16 cellular contexts compared by ENCODE assay signal in the genomic region with DNA sequence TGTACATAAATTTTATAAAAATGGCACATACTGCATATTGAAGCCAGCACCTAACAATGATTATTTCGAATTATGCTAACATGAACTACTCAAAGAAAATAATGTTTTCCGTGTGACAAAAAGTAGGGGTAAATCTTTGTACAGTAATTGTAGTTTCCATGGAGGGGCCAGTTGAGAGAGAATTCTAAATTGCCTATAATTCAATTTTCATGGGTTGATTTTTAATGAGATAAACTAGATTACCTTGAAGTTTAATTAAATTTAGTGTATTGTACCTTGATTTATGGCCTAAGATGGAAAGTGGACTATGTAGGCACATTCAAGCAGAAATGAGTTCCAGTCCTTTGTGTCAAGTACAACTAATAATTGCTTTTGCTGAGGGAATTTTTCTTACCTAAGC. TPM values are rescaled to one million over a fixed set of nuclear protein-coding genes. Genes with fewer than 3 reads are reported as not detected.
DNase-seq lines count a peak whose midpoint lies in the region; ATAC-seq and TF ChIP-seq lines count a peak whose summit lies in the region.
"Had no signal": no experiment of that assay in that cellular context is flagged by ENCODE, and none has a peak within 500 bp of the region (broad histone marks: within the 10 kb centered on the region; RNA-seq: fewer than 3 reads in every experiment).

No MANE protein-coding gene starts in this region.

- no peaks in the 10 kb centered on the region for H3K9me3 Mint-ChIP-seq in endodermal cell
- no peaks in the 10 kb centered on the region for H3K9me3 Mint-ChIP-seq in T-cell
- H3K9me3 Mint-ChIP-seq: CD4-positive, alpha-beta memory T cell had no signal

- H3K27ac ChIP-seq in Panc1 (ENCODE audit: low read length), result no peak overlapping the region
- no peak overlapping the region for H3K27ac ChIP-seq in endodermal cell (ENCODE audit: low read depth, low read length)
- no peak overlapping the region for H3K27ac ChIP-seq in heart right ventricle
- H3K27ac ChIP-seq: GM23248 had no signal

- no peak for DNase-seq in Panc1 (ENCODE audit: low read depth, low spot score)
- DNase-seq in endodermal cell, result no peak
- DNase-seq in heart right ventricle, result no peak
- DNase-seq in T-cell, result no peak
- DNase-seq: C1 segment of cervical spinal cord; Calu3; CD4-positive, alpha-beta memory T cell; COR-L47; DMS53; DMS79 treated with DMSO at 0.1 percent for 48 hours; GF-D8; GM23248; H7; HCEC 1CT had no signal

- H2AFZ ChIP-seq in Loucy (ENCODE audit: low read length), result no peak overlapping the region
- H2AFZ ChIP-seq: GM23248 had no signal

- 90 to 93% methylated on average over 2 of the region's 2 CpGs for WGBS in endodermal cell (ENCODE audit: insufficient coverage in 1 of 2, insufficient read length in 1 of 2), 2 experiments
- WGBS in heart right ventricle, 2 donors, result 95 to 97% methylated on average over 2 of the region's 2 CpGs

- H3K36me3 ChIP-seq in Loucy (ENCODE audit: insufficient read depth, low read length), result no peaks in the 10 kb centered on the region
- H3K36me3 ChIP-seq in Panc1 (ENCODE audit: control insufficient read depth, insufficient read depth, low read length), result no peaks in the 10 kb centered on the region
- H3K36me3 ChIP-seq in endodermal cell (ENCODE audit: control insufficient read depth, insufficient read depth, low read length), result peaks cover 38% of the 10 kb centered on the region
- no peaks in the 10 kb centered on the region for H3K36me3 ChIP-seq in heart right ventricle

- no peaks in the 10 kb centered on the region for H3F3A ChIP-seq in Loucy (ENCODE audit: low read depth)

- intact Hi-C loops in Panc1 (cut with micrococcal nuclease; ENCODE audit: unreplicated experiment) (no loop called here), heart right ventricle (cut with DNase I) (loop anchor here in 7 of 10 donors (5.0 to 10.0 kb wide), 6 partner anchors 43 to 72 kb away; partner anchors contain the start of gene PRDM10 (in 1 of the 7))

- H3K4me1 Mint-ChIP-seq in endodermal cell (peaks cover 52% of the 10 kb centered on the region), T-cell (peaks cover 19 to 49% (median 30%) of the 10 kb centered on the region in 3 donors)

- peaks cover 96% of the 10 kb centered on the region for H3K79me2 ChIP-seq in Loucy (ENCODE audit: insufficient read depth, low read length)

- ATAC-seq in Panc1 (no peak), HG03442 (IDR thresholded peaks at IDR 0.05; ENCODE audit: unreplicated experiment) (no peak), heart right ventricle (no peak), T-cell (replicated peaks in 1 of 4) (no peak)

- peaks cover 6% of the 10 kb centered on the region for H3K36me3 Mint-ChIP-seq in endodermal cell (ENCODE audit: low read depth)
- peaks cover 2% of the 10 kb centered on the region for H3K36me3 Mint-ChIP-seq in T-cell

- H3K4me1 ChIP-seq in Loucy (ENCODE audit: insufficient read depth, low read length, poor library complexity, severe bottlenecking), result peaks cover 56% of the 10 kb centered on the region
- H3K4me1 ChIP-seq in Panc1 (ENCODE audit: control insufficient read depth, insufficient read depth, low read length), result peaks cover 31% of the 10 kb centered on the region
- peaks cover 4% of the 10 kb centered on the region for H3K4me1 ChIP-seq in endodermal cell (ENCODE audit: control insufficient read depth, insufficient read depth, low read length)
- peaks cover 0 to 59% (median 34%) of the 10 kb centered on the region in 9 donors for H3K4me1 ChIP-seq in heart right ventricle

- H3K27ac Mint-ChIP-seq in endodermal cell, result no peak overlapping the region
- H3K27ac Mint-ChIP-seq in T-cell, result no peak overlapping the region
- H3K27ac Mint-ChIP-seq: CD4-positive, alpha-beta memory T cell had no signal

- peak overlapping the region; percentile 60 for H3K4me2 ChIP-seq in Loucy (ENCODE audit: low read depth, low read length, poor library complexity, severe bottlenecking)

- H3K4me3 ChIP-seq in Loucy (ENCODE audit: low read length, poor library complexity, severe bottlenecking), result peak overlapping the region; percentile 27
- H3K4me3 ChIP-seq in Panc1 (ENCODE audit: low read depth in 2 of 2, low read length in 2 of 2), result no peak overlapping the region
- H3K4me3 ChIP-seq in endodermal cell (ENCODE audit: low read length), result peak overlapping the region; percentile 97
- no peak overlapping the region for H3K4me3 ChIP-seq in heart right ventricle
- H3K4me3 ChIP-seq: GM23248 had no signal

- H3K4me3 Mint-ChIP-seq in endodermal cell (no peak overlapping the region), T-cell (no peak overlapping the region)

- BruUV-seq in Panc1 (replicated peaks; lab: Mats Ljungman, UMichigan), result TSS peak; percentile 4

- H3K9me3 ChIP-seq in Loucy (ENCODE audit: insufficient read depth, low read depth, low read length), result no peaks in the 10 kb centered on the region
- no peaks in the 10 kb centered on the region for H3K9me3 ChIP-seq in Panc1 (ENCODE audit: control insufficient read depth, insufficient read depth, low read depth, low read length)
- no peaks in the 10 kb centered on the region for H3K9me3 ChIP-seq in endodermal cell (ENCODE audit: control insufficient read depth, low read length)
- H3K9me3 ChIP-seq in heart right ventricle, result no peaks in the 10 kb centered on the region

- POLR2A ChIA-PET in Panc1 (lab: Charles Lee) (no interaction called here), T-cell (lab: Charles Lee) (no interaction called here)

- no peak overlapping the region for H3K9ac ChIP-seq in Loucy (ENCODE audit: low read depth, low read length, poor library complexity, severe bottlenecking)
- no peak overlapping the region for H3K9ac ChIP-seq in endodermal cell (ENCODE audit: extremely low read depth, low read length, poor library complexity, severe bottlenecking)
- H3K9ac ChIP-seq: GM23248 had no signal

- TF ChIP-seq CTCF in Loucy (conservative IDR thresholded peaks at IDR 0.05; ENCODE audit: low read length), result no peak
- TF ChIP-seq CTCF in Panc1 (IDR thresholded peaks at IDR 0.05), result no peak
- no peak for TF ChIP-seq CTCF in endodermal cell (conservative IDR thresholded peaks at IDR 0.05)
- TF ChIP-seq CTCF in heart right ventricle (IDR thresholded peaks at IDR 0.05), result no peak

- H4K20me1 ChIP-seq in Loucy (ENCODE audit: insufficient read depth, low read length, poor library complexity, severe bottlenecking), result peaks cover 72% of the 10 kb centered on the region

- H3K27me3 ChIP-seq in Loucy (ENCODE audit: insufficient read depth, low read length, poor library complexity, severe bottlenecking) (no peaks in the 10 kb centered on the region), Panc1 (ENCODE audit: control insufficient read depth, insufficient read depth, low read length) (no peaks in the 10 kb centered on the region), endodermal cell (ENCODE audit: control insufficient read depth, insufficient read depth, low read length, poor library complexity, severe bottlenecking) (no peaks in the 10 kb centered on the region), heart right ventricle (no peaks in the 10 kb centered on the region)

- CTCF ChIA-PET in Panc1 (lab: Charles Lee), result no interaction called here
- CTCF ChIA-PET in T-cell (lab: Charles Lee), result no interaction called here

- no peaks in the 10 kb centered on the region for H3K27me3 Mint-ChIP-seq in endodermal cell (ENCODE audit: insufficient read depth)
- no peaks in the 10 kb centered on the region for H3K27me3 Mint-ChIP-seq in T-cell
- H3K27me3 Mint-ChIP-seq: CD4-positive, alpha-beta memory T cell had no signal

- in situ Hi-C loops in Panc1 (cut with HindIII; ENCODE audit: low pct_unique_long_range_greater_than_20kb, low sequenced_read_pairs), result no loop called here

- no peaks in the 10 kb centered on the region for H3K9me2 ChIP-seq in Loucy (replicated peaks; ENCODE audit: low read depth, low read length)

RNA-seq across cellular contexts. Expression of gene APLP2, which starts 5.0 kb away (rescaled TPM):
- 589 TPM for total RNA-seq in Panc1 (2021; ENCODE audit: unreplicated experiment)
- 507 TPM for polyA plus RNA-seq in Panc1 (2012; ENCODE audit: insufficient read length)
- total RNA-seq in endodermal cell, result 100 to 1,000 TPM; 821 to 864 TPM
- 422 TPM for polyA plus RNA-seq in endodermal cell (2013, experiment 1 of 2)
- 467 TPM for polyA plus RNA-seq in endodermal cell (2013, experiment 2 of 2)
- total RNA-seq in heart right ventricle, result 100 to 1,000 TPM; 265 to 414 (median 309) TPM
- 100 to 1,000 TPM; 115 to 142 TPM for polyA plus RNA-seq in heart right ventricle
- 10 to 100 TPM; 36.4 to 61.9 (median 51.0) TPM for total RNA-seq in T-cell

Comparison
In these comparisons a context has a peak if more than half of its experiments do, and no peak if none do; other contexts are left out.
1. H3K4me3 ChIP-seq: peak in Loucy (single experiment) and endodermal cell (single experiment); none in Panc1 (0 of 2) and heart right ventricle (0 of 10).